7 cellular contexts compared by ENCODE assay signal in the genomic region with DNA sequence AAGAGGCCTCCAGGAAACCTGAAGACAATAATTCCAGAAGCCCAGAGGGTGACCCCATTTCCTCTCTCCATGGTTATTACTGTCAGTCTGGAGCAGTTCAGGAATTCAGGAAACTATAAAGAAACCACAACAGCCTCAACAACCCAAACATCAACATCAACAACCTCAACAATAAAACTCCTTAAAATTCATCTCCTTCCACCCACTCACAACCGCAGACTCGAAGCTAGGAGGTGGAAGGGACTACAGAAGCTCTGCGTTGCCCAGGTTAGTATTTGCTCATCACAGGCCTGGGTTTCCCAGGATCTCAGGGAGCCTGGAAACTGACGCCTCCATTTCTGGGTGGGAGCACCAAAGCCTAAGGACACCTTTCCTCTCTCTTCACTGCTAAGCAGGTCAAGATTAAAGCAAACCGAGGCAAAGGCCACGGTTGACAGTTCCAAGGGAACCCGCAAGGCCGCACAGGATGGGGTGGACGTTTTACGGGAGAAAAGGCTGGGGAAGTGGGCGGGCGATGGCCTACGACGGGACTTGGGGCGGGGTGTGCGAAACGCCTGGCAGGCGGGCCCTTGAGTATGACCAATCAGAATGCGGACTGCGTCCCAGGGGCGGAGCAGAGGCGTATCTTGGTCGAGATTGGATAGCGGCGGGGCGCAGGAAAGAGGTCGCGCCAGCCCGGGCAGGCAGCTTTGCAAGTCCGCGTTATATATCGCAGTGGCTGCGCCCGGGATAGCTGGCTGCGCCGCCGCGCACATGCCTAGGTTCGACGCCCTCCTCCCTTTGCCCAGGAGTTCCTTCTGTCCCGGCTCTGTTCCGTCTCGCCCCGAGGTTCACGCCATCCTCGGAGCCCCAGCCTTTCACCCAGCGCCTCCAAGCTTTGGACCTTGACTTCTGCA.
A peak's percentile ranks its signal among the peaks of the same experiment; 100 is the strongest.
DNase-seq lines count a peak whose midpoint lies in the region; ATAC-seq lines count a peak whose summit lies in the region.

A gene with protein sequence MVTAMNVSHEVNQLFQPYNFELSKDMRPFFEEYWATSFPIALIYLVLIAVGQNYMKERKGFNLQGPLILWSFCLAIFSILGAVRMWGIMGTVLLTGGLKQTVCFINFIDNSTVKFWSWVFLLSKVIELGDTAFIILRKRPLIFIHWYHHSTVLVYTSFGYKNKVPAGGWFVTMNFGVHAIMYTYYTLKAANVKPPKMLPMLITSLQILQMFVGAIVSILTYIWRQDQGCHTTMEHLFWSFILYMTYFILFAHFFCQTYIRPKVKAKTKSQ (plus strand): TSS at position 654 of the 896 bp plus-strand sequence. CDS start 250 bp downstream, outside the sequence.

- no peaks in the 10 kb centered on the region for H3K36me3 ChIP-seq in effector memory CD4-positive, alpha-beta T cell (ENCODE audit: control insufficient read depth, insufficient read depth, low read length)

- no peaks in the 10 kb centered on the region for H3K9me3 Mint-ChIP-seq in memory B cell

- DNase-seq in NCI-H69 (lab: John Stamatoyannopoulos, UW) (peak; percentile 90), memory B cell (ENCODE audit: low spot score in 2 of 2) (peak; percentile 62)
- peak; percentile 43 to 61 (median 55) for DNase-seq in activated CD8-positive, alpha-beta memory T cell treated with anti-CD3 and anti-CD28 coated beads for 48 hours (ENCODE audit: low read depth in 2 of 3, low spot score in 2 of 3)
- peak; percentile 74 to 82 (median 78) for DNase-seq in effector memory CD4-positive, alpha-beta T cell
- peak; percentile 57 to 70 (median 65) for DNase-seq in stimulated activated CD4-positive, alpha-beta T cell treated with anti-CD3 and anti-CD28 coated beads, TNF-alpha, amount 100 ng/mL, for 4 hours (ENCODE audit: low read depth in 3 of 3)

- no peaks in the 10 kb centered on the region for H3K9me3 ChIP-seq in effector memory CD4-positive, alpha-beta T cell (ENCODE audit: control insufficient read depth, low read length)

- H3K4me3 Mint-ChIP-seq in memory B cell: peak within 1 kb of the TSS; percentile 76

- H3K27ac ChIP-seq in effector memory CD4-positive, alpha-beta T cell (ENCODE audit: insufficient read depth, low read length, poor library complexity, severe bottlenecking): no peak within 1 kb of the TSS

- no peak within 1 kb of the TSS for H3K27ac Mint-ChIP-seq in memory B cell

- peaks cover 16% of the 10 kb centered on the region for H3K27me3 ChIP-seq in effector memory CD4-positive, alpha-beta T cell (replicated peaks; ENCODE audit: control insufficient read depth, insufficient read depth, low read length, poor library complexity, severe bottlenecking)

- peaks cover 15% of the 10 kb centered on the region for H3K4me1 Mint-ChIP-seq in memory B cell

- peaks cover 34% of the 10 kb centered on the region for H3K27me3 Mint-ChIP-seq in memory B cell

- H3K36me3 Mint-ChIP-seq in memory B cell: no peaks in the 10 kb centered on the region

- ATAC-seq in GM18868 (IDR thresholded peaks at IDR 0.05; ENCODE audit: unreplicated experiment): peak; percentile 86
- peak; percentile 86 for ATAC-seq in HG03108 (IDR thresholded peaks at IDR 0.05; ENCODE audit: unreplicated experiment)
- peak; percentile 83 for ATAC-seq in memory B cell (ENCODE audit: low read depth)

- H3K4me1 ChIP-seq in effector memory CD4-positive, alpha-beta T cell (ENCODE audit: control insufficient read depth, insufficient read depth, low read length, poor library complexity, severe bottlenecking): peaks cover 17% of the 10 kb centered on the region

- no peak within 1 kb of the TSS for H3K4me3 ChIP-seq in effector memory CD4-positive, alpha-beta T cell (ENCODE audit: insufficient read depth, low read depth, low read length, poor library complexity, severe bottlenecking)
